Comparison of ENCODE assay signal across 33 cellular contexts in the genomic region with DNA sequence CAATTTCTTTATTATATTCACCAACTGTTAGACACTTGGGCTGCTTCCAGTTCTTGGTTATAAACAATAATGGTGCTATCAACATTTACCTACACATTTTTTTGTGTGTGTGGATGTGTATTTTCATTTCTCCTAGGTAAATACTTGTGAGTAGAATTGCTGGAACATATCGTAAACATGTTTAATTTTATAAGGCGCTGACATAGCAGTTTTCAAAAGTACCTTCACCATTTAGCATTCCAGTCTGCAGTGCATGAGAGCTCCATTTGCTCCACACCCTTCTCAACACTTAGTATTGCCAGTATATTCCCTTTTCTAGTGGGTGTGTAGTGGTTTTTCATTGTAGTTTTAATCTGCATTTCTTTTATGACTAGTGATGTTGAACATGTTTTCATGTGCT.
"Had no signal": no experiment of that assay in that cellular context is flagged by ENCODE, and none has a peak within 500 bp of the region (broad histone marks: within the 10 kb centered on the region; RNA-seq: fewer than 3 reads in every experiment).

No MANE protein-coding gene starts in this region.

- H3K4me1 ChIP-seq: adrenal gland, body of pancreas, breast epithelium had no signal

- H3K27me3 ChIP-seq: adrenal gland, brain microvascular endothelial cell had no signal

- H3K36me3 ChIP-seq: adrenal gland, brain microvascular endothelial cell, breast epithelium had no signal

- H3K4me3 ChIP-seq: adrenal gland, body of pancreas, breast epithelium had no signal

- DNase-seq: activated B cell treated with CpG ODN at 0.5 μM for 24 hours; activated CD4-positive, alpha-beta memory T cell treated with anti-CD3 and anti-CD28 coated beads for 36 hours; activated CD4-positive, alpha-beta T cell treated with anti-CD3 and anti-CD28 coated beads for 4 hours; activated CD4-positive, alpha-beta T cell treated with anti-CD3 and anti-CD28 coated beads, Interleukin-2, amount 10 ng/mL, durations not matched to agents 24 days and 14 days; activated CD4-positive, alpha-beta T cell treated with anti-CD3 and anti-CD28 coated beads, Interleukin-2, amount 50 U/mL, for 1 hour; activated CD4-positive, alpha-beta T cell treated with anti-CD3 and anti-CD28 coated beads, Interleukin-2, amount 50 U/mL, for 4 hours; activated CD4-positive, CD25-positive, alpha-beta regulatory T cell treated with anti-CD3 and anti-CD28 coated beads, Interleukin-2, amount 50 U/mL, for 72 hours; activated CD8-positive, alpha-beta memory T cell treated with anti-CD3 and anti-CD28 coated beads, Interleukin-2, amount 50 U/mL, for 4 hours; activated CD8-positive, alpha-beta T cell treated with anti-CD3 and anti-CD28 coated beads for 36 hours; activated effector memory CD4-positive, alpha-beta T cell treated with anti-CD3 and anti-CD28 coated beads, Interleukin-2, amount 50 U/mL, for 16 hours; activated gamma-delta T cell treated with Interleukin-2 at 50 U/mL for 16 hours; activated naive CD4-positive, alpha-beta T cell; activated naive CD4-positive, alpha-beta T cell treated with anti-CD3 and anti-CD28 coated beads for 36 hours; activated naive CD4-positive, alpha-beta T cell treated with anti-CD3 and anti-CD28 coated beads, Interleukin-2, amount 50 U/mL, for 16 hours; activated naive CD8-positive, alpha-beta T cell treated with anti-CD3 and anti-CD28 coated beads for 36 hours; activated T-cell treated with anti-CD3 and anti-CD28 coated beads for 4 hours; activated T-cell treated with anti-CD3 and anti-CD28 coated beads, Interleukin-2, amount 50 U/mL, for 1 hour; activated T-cell treated with anti-CD3 and anti-CD28 coated beads, Interleukin-2, amount 50 U/mL, for 4 hours; activated T-cell treated with anti-CD3 and anti-CD28 coated beads, Interleukin-2, amount 50 U/mL, for 72 hours; adrenal gland; amniotic stem cell; aorta; body of pancreas; brain microvascular endothelial cell; central memory CD4-positive, alpha-beta T cell; T-helper 2 cell; T-helper 9 cell had no signal

- H3K9me3 ChIP-seq: adrenal gland, body of pancreas had no signal

- ATAC-seq: activated CD8-positive, alpha-beta T cell treated with anti-CD3 and anti-CD28 coated beads for 36 hours; activated naive CD4-positive, alpha-beta T cell treated with anti-CD3 and anti-CD28 coated beads, Interleukin-2, amount 50 U/mL, for 72 hours; activated T-cell treated with anti-CD3 and anti-CD28 coated beads, Interleukin-2, amount 50 U/mL, for 4 hours; activated T-cell treated with anti-CD3 and anti-CD28 coated beads, Interleukin-2, amount 50 U/mL, for 72 hours; activated T-helper 17 cell treated with anti-CD3 and anti-CD28 coated beads, Interleukin-2, amount 50 U/mL, for 72 hours; body of pancreas had no signal

- FAIRE-seq: astrocyte, TTC549 had no signal

- H3K27ac ChIP-seq: adrenal gland, body of pancreas, brain microvascular endothelial cell, breast epithelium, VCaP had no signal
